ENCODE assay signal across 14 cellular contexts in genomic region chr12:65495233-65495632, GRCh38.
DNase-seq lines count a peak whose midpoint lies in the region; ATAC-seq and TF ChIP-seq lines count a peak whose summit lies in the region.
"Had no signal": no experiment of that assay in that cellular context is flagged by ENCODE, and none has a peak within 500 bp of the region (broad histone marks: within the 10 kb centered on the region; RNA-seq: fewer than 3 reads in every experiment).

No MANE protein-coding gene starts in this region.

- DNase-seq in HFF-Myc (ENCODE audit: extremely low read depth, low read depth), result peak; percentile 20
- peak; percentile 37 to 42 for DNase-seq in SJCRH30
- peak; percentile 38 for DNase-seq in fibroblast of the aortic adventitia (ENCODE audit: low read depth)
- no peak for DNase-seq in NCI-H1694 treated with DMSO at 0.1 percent for 48 hours (lab: John Stamatoyannopoulos, UW)
- DNase-seq in activated naive CD4-positive, alpha-beta T cell treated with anti-CD3 and anti-CD28 coated beads, Interleukin-2, amount 50 U/mL, for 72 hours (ENCODE audit: low spot score in 2 of 2), result no peak
- DNase-seq in activated gamma-delta T cell (lab: John Stamatoyannopoulos, UW), result no peak
- no peak for DNase-seq in colonic mucosa
- DNase-seq: activated T-cell treated with anti-CD3 and anti-CD28 coated beads, Interleukin-2, amount 50 U/mL, for 4 hours; central memory CD4-positive, alpha-beta T cell; NCI-H187; posterior cingulate gyrus; stimulated activated CD4-positive, alpha-beta T cell treated with anti-CD3 and anti-CD28 coated beads, Interleukin-4, amount 100 ng/mL, for 4 hours; WERI-Rb-1 had no signal

- H3K27me3 ChIP-seq in SJCRH30, result no peaks in the 10 kb centered on the region
- no peaks in the 10 kb centered on the region for H3K27me3 ChIP-seq in colonic mucosa
- H3K27me3 ChIP-seq: gastroesophageal sphincter had no signal

- intact Hi-C loops in colonic mucosa (cut with DNase I), result no loop called here

- H3K36me3 ChIP-seq in SJCRH30 (no peaks in the 10 kb centered on the region), colonic mucosa (no peaks in the 10 kb centered on the region)
- H3K36me3 ChIP-seq: gastroesophageal sphincter, WERI-Rb-1 had no signal

- no peak overlapping the region for H3K27ac Mint-ChIP-seq in activated naive CD4-positive, alpha-beta T cell treated with anti-CD3 and anti-CD28 coated beads, Interleukin-2, amount 50 U/mL, for 72 hours

- H3K27ac ChIP-seq in SJCRH30 (peak overlapping the region; percentile 26), colonic mucosa (no peak overlapping the region)
- H3K27ac ChIP-seq: gastroesophageal sphincter, WERI-Rb-1 had no signal

- peaks cover 0 to 4% of the 10 kb centered on the region in 2 donors for H3K9me3 Mint-ChIP-seq in activated naive CD4-positive, alpha-beta T cell treated with anti-CD3 and anti-CD28 coated beads, Interleukin-2, amount 50 U/mL, for 72 hours
- H3K9me3 Mint-ChIP-seq: activated T-cell treated with anti-CD3 and anti-CD28 coated beads, Interleukin-2, amount 50 U/mL, for 4 hours had no signal

- H3K36me3 Mint-ChIP-seq in activated naive CD4-positive, alpha-beta T cell treated with anti-CD3 and anti-CD28 coated beads, Interleukin-2, amount 50 U/mL, for 72 hours, result no peaks in the 10 kb centered on the region

- H3K4me1 ChIP-seq in SJCRH30 (peaks cover 57% of the 10 kb centered on the region), colonic mucosa (no peaks in the 10 kb centered on the region)

- H3K9ac ChIP-seq in colonic mucosa (ENCODE audit: low read depth in 2 of 2, low read length in 2 of 2), result no peak overlapping the region

- H3K9me3 ChIP-seq in SJCRH30 (replicated peaks) (no peaks in the 10 kb centered on the region), colonic mucosa (no peaks in the 10 kb centered on the region)
- H3K9me3 ChIP-seq: gastroesophageal sphincter had no signal

- no peak for TF ChIP-seq CTCF in HFF-Myc (IDR thresholded peaks at IDR 0.05; ENCODE audit: low read depth, low read length, missing control alignments)
- TF ChIP-seq CTCF in fibroblast of the aortic adventitia (IDR thresholded peaks at IDR 0.05; ENCODE audit: insufficient read depth, low read length), result no peak
- TF ChIP-seq CTCF in colonic mucosa (IDR thresholded peaks at IDR 0.05), result no peak

- ATAC-seq in activated naive CD4-positive, alpha-beta T cell treated with anti-CD3 and anti-CD28 coated beads, Interleukin-2, amount 50 U/mL, for 72 hours, result no peak
- ATAC-seq: activated T-cell treated with anti-CD3 and anti-CD28 coated beads, Interleukin-2, amount 50 U/mL, for 4 hours; gastroesophageal sphincter had no signal

- no peak overlapping the region for H3K4me3 ChIP-seq in HFF-Myc (replicated peaks; ENCODE audit: low read depth, low read length)
- H3K4me3 ChIP-seq in SJCRH30, result no peak overlapping the region
- no peak overlapping the region for H3K4me3 ChIP-seq in fibroblast of the aortic adventitia (ENCODE audit: low read depth, low read length)
- H3K4me3 ChIP-seq in colonic mucosa, result no peak overlapping the region
- H3K4me3 ChIP-seq: gastroesophageal sphincter had no signal

Comparison
In these comparisons a context has a peak if more than half of its experiments do, and no peak if none do; other contexts are left out.
1. DNase-seq: peak in HFF-Myc (single experiment), SJCRH30 (2 of 2) and fibroblast of the aortic adventitia (single experiment); none in NCI-H1694 treated with DMSO at 0.1 percent for 48 hours (single experiment), activated naive CD4-positive, alpha-beta T cell treated with anti-CD3 and anti-CD28 coated beads, Interleukin-2, amount 50 U/mL, for 72 hours (0 of 2), activated gamma-delta T cell (single experiment) and colonic mucosa (single experiment).